Comparison of ENCODE assay signal across 12 cellular contexts in genomic region chr1:232575524-232576040, GRCh38. TPM values are rescaled to one million over a fixed set of nuclear protein-coding genes. Genes with fewer than 3 reads are reported as not detected.
A peak's percentile ranks its signal among the peaks of the same experiment; 100 is the strongest.
DNase-seq lines count a peak whose midpoint lies in the region; ATAC-seq, FAIRE-seq and TF ChIP-seq lines count a peak whose summit lies in the region.
"Had no signal": no experiment of that assay in that cellular context is flagged by ENCODE, and none has a peak within 500 bp of the region (broad histone marks: within the 10 kb centered on the region; RNA-seq: fewer than 3 reads in every experiment).

No MANE protein-coding gene starts in this region.

- no peak for TF ChIP-seq RAD21 in K562 (CRISPR knock-in tag; conservative IDR thresholded peaks at IDR 0.05 in 1 of 2, IDR thresholded peaks at IDR 0.05 in 1 of 2)

- no peak for ATAC-seq in K562
- ATAC-seq in lung (ENCODE audit: insufficient read depth, low FRiP score) = no peak
- ATAC-seq in HG03342 (IDR thresholded peaks at IDR 0.05; ENCODE audit: unreplicated experiment) = no peak

- no peak for DNase-seq in CD4-positive, alpha-beta memory T cell
- peak; percentile 29 for DNase-seq in HT1080 (ENCODE audit: low read depth)
- DNase-seq in K562 (ENCODE audit: extremely low read depth in 1 of 4, low spot score in 3 of 4) = no peak
- DNase-seq in lung (ENCODE audit: low spot score) = no peak
- DNase-seq in superior temporal gyrus (ENCODE audit: extremely low spot score) = no peak
- no peak for DNase-seq in KBM-7
- DNase-seq in COLO668 (lab: John Stamatoyannopoulos, UW; ENCODE audit: unreplicated experiment) = no peak
- DNase-seq: activated gamma-delta T cell, dorsolateral prefrontal cortex, OCI-M1, WERI-Rb-1 had no signal

- no peak for TF ChIP-seq EP300 in K562 (IDR thresholded peaks at IDR 0.05; ENCODE audit: low read length)

- peak overlapping the region; percentile 10 to 86 (median 17) for H3K27ac Mint-ChIP-seq in CD4-positive, alpha-beta memory T cell

- H3K9me1 ChIP-seq in K562 (ENCODE audit: control insufficient read depth, insufficient read depth, low read length) = no peaks in the 10 kb centered on the region

- H3K27me3 ChIP-seq in CD4-positive, alpha-beta memory T cell (ENCODE audit: insufficient read depth, low read length) = no peaks in the 10 kb centered on the region
- H3K27me3 ChIP-seq in K562 (ENCODE audit: control insufficient read depth in 2 of 2, insufficient read depth in 2 of 2, low read length in 2 of 2) (no peaks in the 10 kb centered on the region), lung (ENCODE audit: control insufficient read depth, insufficient read depth) (no peaks in the 10 kb centered on the region)
- H3K27me3 ChIP-seq: dorsolateral prefrontal cortex had no signal

- H3K36me3 Mint-ChIP-seq in CD4-positive, alpha-beta memory T cell = no peaks in the 10 kb centered on the region

- H3K9me3 ChIP-seq in CD4-positive, alpha-beta memory T cell (ENCODE audit: control insufficient read depth in 1 of 2, low read length in 2 of 2) = no peaks in the 10 kb centered on the region
- no peaks in the 10 kb centered on the region for H3K9me3 ChIP-seq in K562 (replicated peaks; ENCODE audit: control insufficient read depth, insufficient read depth, low read depth, low read length)
- no peaks in the 10 kb centered on the region for H3K9me3 ChIP-seq in lung (ENCODE audit: control insufficient read depth in 2 of 2, insufficient read depth in 1 of 2, low read length in 1 of 2)

- H2AFZ ChIP-seq in K562 (ENCODE audit: low read depth, low read length) = no peak overlapping the region

- no peak for TF ChIP-seq POLR2A in K562 (conservative IDR thresholded peaks at IDR 0.05)

- H3K36me3 ChIP-seq in CD4-positive, alpha-beta memory T cell (ENCODE audit: insufficient read depth, low read length) = no peaks in the 10 kb centered on the region
- H3K36me3 ChIP-seq in K562 (ENCODE audit: control insufficient read depth, insufficient read depth, low read length) (no peaks in the 10 kb centered on the region), lung (ENCODE audit: control insufficient read depth in 2 of 2, insufficient read depth in 2 of 2, low read length in 2 of 2) (no peaks in the 10 kb centered on the region)
- H3K36me3 ChIP-seq: WERI-Rb-1 had no signal

- H3K4me1 Mint-ChIP-seq in CD4-positive, alpha-beta memory T cell = peaks cover 39 to 66% (median 44%) of the 10 kb centered on the region in 4 donors

- H3K27me3 Mint-ChIP-seq in CD4-positive, alpha-beta memory T cell = no peaks in the 10 kb centered on the region

- no peak overlapping the region for H3K27ac ChIP-seq in CD4-positive, alpha-beta memory T cell (ENCODE audit: low read depth, low read length)
- H3K27ac ChIP-seq in K562 (ENCODE audit: extremely low read depth, low read depth, low read length) (no peak overlapping the region), lung (ENCODE audit: low read depth in 1 of 2, low read length in 1 of 2) (peak overlapping the region; percentile 24 to 47)
- H3K27ac ChIP-seq: dorsolateral prefrontal cortex, WERI-Rb-1 had no signal

- H3K4me3 ChIP-seq in CD4-positive, alpha-beta memory T cell (ENCODE audit: low read length in 2 of 2) = no peak overlapping the region
- H3K4me3 ChIP-seq in K562 (no peak overlapping the region), lung (no peak overlapping the region)
- H3K4me3 ChIP-seq: dorsolateral prefrontal cortex had no signal

- CTCF ChIA-PET in CD4-positive, alpha-beta memory T cell (lab: Charles Lee; ENCODE audit: partially characterized antibody) = no interaction called here
- CTCF ChIA-PET in K562 (lab: Yijun Ruan, JAX; ENCODE audit: low intra/inter-chr PET ratio) = no interaction called here

- POLR2A ChIA-PET in CD4-positive, alpha-beta memory T cell (lab: Charles Lee; ENCODE audit: partially characterized antibody) = no interaction called here
- POLR2A ChIA-PET in K562 (lab: Yijun Ruan, JAX) = no interaction called here

- peaks cover 0 to 4% (median 0%) of the 10 kb centered on the region in 8 donors for H3K9me3 Mint-ChIP-seq in CD4-positive, alpha-beta memory T cell

- no peak for FAIRE-seq in K562 (lab: Jason Lieb, UNC)

- TF ChIP-seq CTCF in K562 (IDR thresholded peaks at IDR 0.05 in 2 of 3, conservative IDR thresholded peaks at IDR 0.05 in 1 of 3; ENCODE audit: insufficient read depth in 2 of 3, low read depth in 1 of 3, low read length in 3 of 3) (no peak), lung (IDR thresholded peaks at IDR 0.05; ENCODE audit: control extremely low read depth, extremely low read depth) (no peak)

- no TSS peak for BruUV-seq in K562 (replicated peaks; lab: Mats Ljungman, UMichigan)

- no peaks in the 10 kb centered on the region for H4K20me1 ChIP-seq in K562 (replicated peaks; ENCODE audit: control insufficient read depth, insufficient read depth, low read length)

- under 1% methylated on average over 6 of the region's 6 CpGs for WGBS in K562 (ENCODE audit: insufficient coverage, low coverage, missing lambda C conversion rate)
- WGBS in lung, 2 donors = 61 to 71% methylated on average over 6 of the region's 6 CpGs

- H3K4me3 Mint-ChIP-seq in CD4-positive, alpha-beta memory T cell = peak overlapping the region in 6 of 8 donors; percentile 8 to 52 (median 32)

- in situ Hi-C loops in K562 (cut with MboI) (no loop called here), KBM-7 (cut with MboI; ENCODE audit: low pct_unique_long_range_greater_than_20kb, low sequenced_read_pairs) (no loop called here)

- intact Hi-C loops in CD4-positive, alpha-beta memory T cell (cut with micrococcal nuclease) = no loop called here
- intact Hi-C loops in K562 (cut with micrococcal nuclease) = no loop called here

- H3K4me2 ChIP-seq in K562 (ENCODE audit: insufficient read depth, low read length) = no peak overlapping the region

- H3K4me1 ChIP-seq in CD4-positive, alpha-beta memory T cell (ENCODE audit: insufficient read depth, low read length) = peaks cover 35% of the 10 kb centered on the region
- H3K4me1 ChIP-seq in K562 (replicated peaks in 1 of 2; ENCODE audit: control insufficient read depth in 2 of 2, insufficient read depth in 2 of 2, low read length in 2 of 2) (no peaks in the 10 kb centered on the region; a peak in 1 of 5 replicates), lung (ENCODE audit: control insufficient read depth in 2 of 2, insufficient read depth in 2 of 2, low read length in 2 of 2) (peaks cover 8 to 36% of the 10 kb centered on the region in 2 donors)

- no peak overlapping the region for H3K9ac ChIP-seq in K562 (ENCODE audit: insufficient read depth in 1 of 2, low read depth in 2 of 2, low read length in 2 of 2)

- H3K79me2 ChIP-seq in K562 (ENCODE audit: control insufficient read depth, insufficient read depth, low read length) = no peaks in the 10 kb centered on the region

TF ChIP-seq in K562, 482 proteins besides CTCF, POLR2A, EP300 and RAD21 (continues in another document):
- TF ChIP-seq, protein P1, sequence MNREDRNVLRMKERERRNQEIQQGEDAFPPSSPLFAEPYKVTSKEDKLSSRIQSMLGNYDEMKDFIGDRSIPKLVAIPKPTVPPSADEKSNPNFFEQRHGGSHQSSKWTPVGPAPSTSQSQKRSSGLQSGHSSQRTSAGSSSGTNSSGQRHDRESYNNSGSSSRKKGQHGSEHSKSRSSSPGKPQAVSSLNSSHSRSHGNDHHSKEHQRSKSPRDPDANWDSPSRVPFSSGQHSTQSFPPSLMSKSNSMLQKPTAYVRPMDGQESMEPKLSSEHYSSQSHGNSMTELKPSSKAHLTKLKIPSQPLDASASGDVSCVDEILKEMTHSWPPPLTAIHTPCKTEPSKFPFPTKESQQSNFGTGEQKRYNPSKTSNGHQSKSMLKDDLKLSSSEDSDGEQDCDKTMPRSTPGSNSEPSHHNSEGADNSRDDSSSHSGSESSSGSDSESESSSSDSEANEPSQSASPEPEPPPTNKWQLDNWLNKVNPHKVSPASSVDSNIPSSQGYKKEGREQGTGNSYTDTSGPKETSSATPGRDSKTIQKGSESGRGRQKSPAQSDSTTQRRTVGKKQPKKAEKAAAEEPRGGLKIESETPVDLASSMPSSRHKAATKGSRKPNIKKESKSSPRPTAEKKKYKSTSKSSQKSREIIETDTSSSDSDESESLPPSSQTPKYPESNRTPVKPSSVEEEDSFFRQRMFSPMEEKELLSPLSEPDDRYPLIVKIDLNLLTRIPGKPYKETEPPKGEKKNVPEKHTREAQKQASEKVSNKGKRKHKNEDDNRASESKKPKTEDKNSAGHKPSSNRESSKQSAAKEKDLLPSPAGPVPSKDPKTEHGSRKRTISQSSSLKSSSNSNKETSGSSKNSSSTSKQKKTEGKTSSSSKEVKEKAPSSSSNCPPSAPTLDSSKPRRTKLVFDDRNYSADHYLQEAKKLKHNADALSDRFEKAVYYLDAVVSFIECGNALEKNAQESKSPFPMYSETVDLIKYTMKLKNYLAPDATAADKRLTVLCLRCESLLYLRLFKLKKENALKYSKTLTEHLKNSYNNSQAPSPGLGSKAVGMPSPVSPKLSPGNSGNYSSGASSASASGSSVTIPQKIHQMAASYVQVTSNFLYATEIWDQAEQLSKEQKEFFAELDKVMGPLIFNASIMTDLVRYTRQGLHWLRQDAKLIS (CRISPR knock-in tag; IDR thresholded peaks at IDR 0.05) = no peak

RNA-seq across cellular contexts. Expression of gene SIPA1L2, which starts 54.4 kb away (rescaled TPM):
- total RNA-seq in CD4-positive, alpha-beta memory T cell = 1 to 10 TPM in 1 of 2 experiments, under 1 TPM in 1; 0.94 to 1.6 TPM
- polyA plus RNA-seq in CD4-positive, alpha-beta memory T cell = 1 to 10 TPM in 1 of 2 donors, under 1 TPM in 1; 0.20 to 1.1 TPM
- total RNA-seq in HT1080 (2014; rRNA removed; shearing (Covaris generic)) = 1.6 and 1.8 TPM in 2 replicates
- 0.79 and 1.1 TPM in 2 replicates for polyA plus RNA-seq in HT1080 (2015; cell fraction: cytosol; rRNA removed)
- polyA plus RNA-seq in HT1080 (2015; cell fraction: nucleus; rRNA removed) = 1.8 and 2.7 TPM in 2 replicates
- total RNA-seq in K562 (2011; cell fraction: chromatin; rRNA removed; ENCODE audit: low replicate concordance) = 0.09 TPM in 1 of 2 replicates, not detected in the other
- not detected in 2 replicates for total RNA-seq in K562 (2011; cell fraction: nucleolus; rRNA removed)
- total RNA-seq in K562 (2011; cell fraction: nucleoplasm; rRNA removed) = not detected in 2 replicates
- 0.09 and 0.12 TPM in 2 replicates for total RNA-seq in K562 (2014; rRNA removed)
- total RNA-seq in K562 (2014; rRNA removed; fragmentation: Illumina TruSeq; extraction: Trizol) = 0.03 and 0.04 TPM in 2 replicates
- total RNA-seq in K562 (2015; rRNA removed; fragmentation: Illumina TruSeq; extraction: Trizol) = 0.04 TPM in 1 of 2 replicates, not detected in the other
- 0.07 and 0.22 TPM in 2 replicates for total RNA-seq in K562 (2021)
- polyA plus RNA-seq in K562 (2011; rRNA removed) = not detected in 2 replicates
- 0.01 TPM in 1 of 2 replicates, not detected in the other for polyA plus RNA-seq in K562 (2011; cell fraction: cytosol; rRNA removed)
- not detected in 2 replicates for polyA plus RNA-seq in K562 (2011; cell fraction: nucleus; rRNA removed)
- polyA plus RNA-seq in K562 (2012) = 0.01 and 1.2 TPM in 2 replicates
- polyA plus RNA-seq in K562 (2014; fragmentation: Illumina TruSeq; extraction: Trizol) = 0.04 TPM in 1 of 2 replicates, not detected in the other
- polyA plus RNA-seq in K562 (2014; fragmentation: Nextera tagmentation; extraction: Ambion mirVana) = not detected
- polyA plus RNA-seq in K562 (2014; rRNA removed) = 0.01 TPM in 1 of 2 replicates, not detected in the other
- not detected in 2 replicates for polyA minus RNA-seq in K562 (2011; rRNA and poly(A)+ RNA removed)
- polyA minus RNA-seq in K562 (2011; cell fraction: cytosol; rRNA and poly(A)+ RNA removed) = not detected in 2 replicates
- not detected in 2 replicates for polyA minus RNA-seq in K562 (2011; cell fraction: nucleus; rRNA and poly(A)+ RNA removed)
- 10 to 100 TPM; 27.0 to 60.1 TPM for total RNA-seq in lung
- 10 to 100 TPM in 1 of 2 donors, 1 to 10 TPM in 1; 5.3 to 33.9 TPM for polyA plus RNA-seq in lung

Comparison
In these comparisons a context has a peak if more than half of its experiments do, and no peak if none do; other contexts are left out.
1. H3K27ac ChIP-seq: peak in lung (2 of 2); none in CD4-positive, alpha-beta memory T cell (single experiment) and K562 (single experiment).